ENCODE assay signal across 8 cellular contexts in genomic region chr7:150378853-150379589, GRCh38. TPM values are rescaled to one million over a fixed set of nuclear protein-coding genes. Genes with fewer than 3 reads are reported as not detected.
DNase-seq lines count a peak whose midpoint lies in the region; ATAC-seq and TF ChIP-seq lines count a peak whose summit lies in the region.

Gene ZNF775 (plus strand): TSS chr7:150379330. CDS start chr7:150388471, 9,141 bp downstream.

- intact Hi-C loops in right lobe of liver (cut with DNase I): no loop called here

- H3K4me3 ChIP-seq in CD4-positive, CD25-positive, alpha-beta regulatory T cell (ENCODE audit: low read depth, low read length): peak within 1 kb of the TSS; percentile 78
- peak within 1 kb of the TSS; percentile 55 to 72 (median 67) for H3K4me3 ChIP-seq in right lobe of liver

- TF ChIP-seq POLR2A in right lobe of liver (IDR thresholded peaks at IDR 0.05): peak; percentile 94

- peaks cover 13 to 61% (median 47%) of the 10 kb centered on the region in 4 donors for H3K4me1 Mint-ChIP-seq in CD4-positive, CD25-positive, alpha-beta regulatory T cell

- H3K27me3 Mint-ChIP-seq in CD4-positive, CD25-positive, alpha-beta regulatory T cell: no peaks in the 10 kb centered on the region

- peaks cover 30% of the 10 kb centered on the region for H3K4me1 ChIP-seq in CD4-positive, CD25-positive, alpha-beta regulatory T cell (ENCODE audit: control insufficient read depth, insufficient read depth, low read length, poor library complexity, severe bottlenecking)
- peaks cover 0 to 51% (median 18%) of the 10 kb centered on the region in 4 donors for H3K4me1 ChIP-seq in right lobe of liver

- no peaks in the 10 kb centered on the region for H3K9me3 ChIP-seq in CD4-positive, CD25-positive, alpha-beta regulatory T cell (ENCODE audit: control insufficient read depth in 2 of 2, low read length in 2 of 2)
- H3K9me3 ChIP-seq in right lobe of liver: no peaks in the 10 kb centered on the region

- H3K27ac ChIP-seq in CD4-positive, CD25-positive, alpha-beta regulatory T cell (ENCODE audit: insufficient read depth, low read length, poor library complexity, severe bottlenecking): peak within 1 kb of the TSS; percentile 60
- H3K27ac ChIP-seq in right lobe of liver: peak within 1 kb of the TSS; percentile 79 to 92 (median 90)

- peak within 1 kb of the TSS; percentile 90 to 95 (median 92) for H3K4me3 Mint-ChIP-seq in CD4-positive, CD25-positive, alpha-beta regulatory T cell

- H3K27ac Mint-ChIP-seq in CD4-positive, CD25-positive, alpha-beta regulatory T cell: peak within 1 kb of the TSS; percentile 56 to 86 (median 85)

- WGBS in right lobe of liver (ENCODE audit: insufficient coverage, low coverage, low lambda C conversion rate, missing lambda C conversion rate): 0% methylated on average over 13 of the region's 79 CpGs

- no peaks in the 10 kb centered on the region for H3K27me3 ChIP-seq in CD4-positive, CD25-positive, alpha-beta regulatory T cell (ENCODE audit: control insufficient read depth, insufficient read depth, low read length)
- H3K27me3 ChIP-seq in right lobe of liver: no peaks in the 10 kb centered on the region

- DNase-seq in CD4-positive, CD25-positive, alpha-beta regulatory T cell: peak; percentile 91 to 94 (median 91)
- peak; percentile 96 for DNase-seq in NCI-H774 (lab: John Stamatoyannopoulos, UW)
- peak; percentile 89 to 92 for DNase-seq in activated CD4-positive, alpha-beta T cell treated with anti-CD3 and anti-CD28 coated beads, Interleukin-2, amount 50 U/mL, for 48 hours
- DNase-seq in dermis microvascular lymphatic vessel endothelial cell (ENCODE audit: low read depth in 2 of 2): peak; percentile 78 to 95
- peak; percentile 98 to 99 (median 99) for DNase-seq in right lobe of liver
- DNase-seq in stimulated activated CD4-positive, alpha-beta T cell treated with anti-CD3 and anti-CD28 coated beads, Interleukin-4, amount 100 ng/mL, for 1 hour: peak; percentile 92

- peak; percentile 99 for ATAC-seq in CD4-positive, CD25-positive, alpha-beta regulatory T cell (ENCODE audit: low read depth in 2 of 2)
- peak; percentile 53 for ATAC-seq in GM19438 (IDR thresholded peaks at IDR 0.05; ENCODE audit: low read depth, unreplicated experiment)
- peak; percentile 83 for ATAC-seq in HG03565 (IDR thresholded peaks at IDR 0.05; ENCODE audit: unreplicated experiment)
- ATAC-seq in right lobe of liver: peak; percentile 86 to 96 (median 90)

- no peaks in the 10 kb centered on the region for H3K9me3 Mint-ChIP-seq in CD4-positive, CD25-positive, alpha-beta regulatory T cell

- peak in 1 of 4 donors; percentile 5 for TF ChIP-seq CTCF in right lobe of liver (IDR thresholded peaks at IDR 0.05)

- H3K36me3 ChIP-seq in CD4-positive, CD25-positive, alpha-beta regulatory T cell (ENCODE audit: control insufficient read depth, insufficient read depth, low read length): no peaks in the 10 kb centered on the region
- H3K36me3 ChIP-seq in right lobe of liver: peaks cover 0 to 6% (median 0%) of the 10 kb centered on the region in 4 donors

- peaks cover 4% of the 10 kb centered on the region for H3K36me3 Mint-ChIP-seq in CD4-positive, CD25-positive, alpha-beta regulatory T cell

RNA-seq across cellular contexts. Expression of gene ZNF775, which starts in this region (rescaled TPM):
- total RNA-seq in CD4-positive, CD25-positive, alpha-beta regulatory T cell: 2.9 TPM
- 1 to 10 TPM; 2.2 to 7.6 (median 4.1) TPM for polyA plus RNA-seq in CD4-positive, CD25-positive, alpha-beta regulatory T cell
- 4.7 and 7.5 TPM in 2 replicates for total RNA-seq in dermis microvascular lymphatic vessel endothelial cell
- 1 to 10 TPM in 3 of 6 experiments, under 1 TPM in 3; 0.44 to 1.6 (median 0.96) TPM for total RNA-seq in right lobe of liver

Comparison
In these comparisons a context has a peak if more than half of its experiments do, and no peak if none do; other contexts are left out.
1. Peak in every context shown above with its lines: DNase-seq, ATAC-seq, H3K4me3 ChIP-seq and H3K27ac ChIP-seq.